Comparison of ENCODE assay signal across 10 cellular contexts in the genomic region with DNA sequence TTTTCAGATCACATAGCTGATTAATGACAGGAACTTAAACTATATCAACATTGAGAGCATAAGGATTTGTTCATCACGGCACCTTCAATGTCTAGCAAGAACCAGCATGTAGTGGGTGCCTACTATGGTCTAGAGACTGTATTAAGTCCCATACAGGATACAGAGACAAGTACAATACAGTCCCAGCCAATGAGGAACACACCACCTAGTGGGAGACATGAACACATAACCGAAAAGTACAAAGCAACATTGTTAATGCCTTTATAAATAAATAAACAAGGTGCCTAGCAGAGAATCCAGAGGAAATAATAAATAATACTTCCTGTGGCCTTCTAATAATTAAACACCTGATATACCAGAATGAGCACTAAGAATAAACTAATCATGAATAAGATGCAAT.
DNase-seq lines count a peak whose midpoint lies in the region; ATAC-seq and TF ChIP-seq lines count a peak whose summit lies in the region.
"Had no signal": no experiment of that assay in that cellular context is flagged by ENCODE, and none has a peak within 500 bp of the region (broad histone marks: within the 10 kb centered on the region; RNA-seq: fewer than 3 reads in every experiment).

No MANE protein-coding gene starts in this region.

- peaks cover 4% of the 10 kb centered on the region for H3K9me3 Mint-ChIP-seq in natural killer cell treated with Interleukin-12 subunit alpha and Interleukin-12 subunit beta and Interleukin-15 and Interleukin-18, amount 100 ng/mL, for 72 hours

- POLR2A ChIA-PET in Panc1 (lab: Charles Lee): no interaction called here

- peaks cover 4% of the 10 kb centered on the region for H3K27me3 ChIP-seq in Panc1 (ENCODE audit: control insufficient read depth, insufficient read depth, low read length)
- H3K27me3 ChIP-seq in right atrium auricular region: no peaks in the 10 kb centered on the region
- no peaks in the 10 kb centered on the region for H3K27me3 ChIP-seq in prostate gland (replicated peaks; ENCODE audit: insufficient read depth)
- H3K27me3 ChIP-seq: ascending aorta, tibial nerve had no signal

- H3K27me3 Mint-ChIP-seq in natural killer cell treated with Interleukin-12 subunit alpha and Interleukin-12 subunit beta and Interleukin-15 and Interleukin-18, amount 100 ng/mL, for 72 hours: no peaks in the 10 kb centered on the region

- WGBS in prostate gland: 49% methylated on average over 2 of the region's 2 CpGs

- no TSS peak for BruUV-seq in Panc1 (replicated peaks; lab: Mats Ljungman, UMichigan)

- ATAC-seq in Panc1 (no peak), GM21390 (IDR thresholded peaks at IDR 0.05; ENCODE audit: unreplicated experiment) (no peak)
- no peak for ATAC-seq in natural killer cell treated with Interleukin-12 subunit alpha and Interleukin-12 subunit beta and Interleukin-15 and Interleukin-18, amount 100 ng/mL, for 72 hours

- H3K4me1 ChIP-seq in Panc1 (ENCODE audit: control insufficient read depth, insufficient read depth, low read length) (no peaks in the 10 kb centered on the region), right atrium auricular region (no peaks in the 10 kb centered on the region), prostate gland (replicated peaks) (no peaks in the 10 kb centered on the region)
- H3K4me1 ChIP-seq: ascending aorta, tibial nerve had no signal

- H3K27ac Mint-ChIP-seq in natural killer cell treated with Interleukin-12 subunit alpha and Interleukin-12 subunit beta and Interleukin-15 and Interleukin-18, amount 100 ng/mL, for 72 hours: no peak overlapping the region

- H3K27ac ChIP-seq in 22Rv1: no peak overlapping the region
- H3K27ac ChIP-seq in Panc1 (ENCODE audit: low read length): no peak overlapping the region
- H3K27ac ChIP-seq in right atrium auricular region: no peak overlapping the region
- no peak overlapping the region for H3K27ac ChIP-seq in substantia nigra (ENCODE audit: low read depth, low read length, poor library complexity, severe bottlenecking)
- no peak overlapping the region for H3K27ac ChIP-seq in prostate gland
- H3K27ac ChIP-seq: ascending aorta, tibial nerve had no signal

- H3K9me3 ChIP-seq in Panc1 (ENCODE audit: control insufficient read depth, insufficient read depth, low read depth, low read length) (peaks cover 9% of the 10 kb centered on the region), right atrium auricular region (peaks cover 0 to 19% of the 10 kb centered on the region in 2 donors), prostate gland (no peaks in the 10 kb centered on the region)

- H3K4me3 ChIP-seq in Panc1 (ENCODE audit: low read depth in 2 of 2, low read length in 2 of 2): no peak overlapping the region
- no peak overlapping the region for H3K4me3 ChIP-seq in right atrium auricular region
- H3K4me3 ChIP-seq in prostate gland: no peak overlapping the region
- H3K4me3 ChIP-seq: ascending aorta, tibial nerve had no signal

- H3K4me1 Mint-ChIP-seq in natural killer cell treated with Interleukin-12 subunit alpha and Interleukin-12 subunit beta and Interleukin-15 and Interleukin-18, amount 100 ng/mL, for 72 hours (ENCODE audit: low read depth in 2 of 2): no peaks in the 10 kb centered on the region

- in situ Hi-C loops in Panc1 (cut with HindIII; ENCODE audit: low pct_unique_long_range_greater_than_20kb, low sequenced_read_pairs): no loop called here

- H3K36me3 Mint-ChIP-seq in natural killer cell treated with Interleukin-12 subunit alpha and Interleukin-12 subunit beta and Interleukin-15 and Interleukin-18, amount 100 ng/mL, for 72 hours: no peaks in the 10 kb centered on the region

- H3K4me3 Mint-ChIP-seq in natural killer cell treated with Interleukin-12 subunit alpha and Interleukin-12 subunit beta and Interleukin-15 and Interleukin-18, amount 100 ng/mL, for 72 hours: no peak overlapping the region

- no peak for TF ChIP-seq POLR2A in prostate gland (IDR thresholded peaks at IDR 0.05)

- CTCF ChIA-PET in Panc1 (lab: Charles Lee): no interaction called here

- no peaks in the 10 kb centered on the region for H3K36me3 ChIP-seq in Panc1 (ENCODE audit: control insufficient read depth, insufficient read depth, low read length)
- no peaks in the 10 kb centered on the region for H3K36me3 ChIP-seq in right atrium auricular region
- no peaks in the 10 kb centered on the region for H3K36me3 ChIP-seq in prostate gland
- H3K36me3 ChIP-seq: ascending aorta, tibial nerve had no signal

- TF ChIP-seq CTCF in 22Rv1 (IDR thresholded peaks at IDR 0.05) (peak; percentile 14; the same call in 1 of the 2 replicates), Panc1 (IDR thresholded peaks at IDR 0.05) (peak; percentile 27; the same call in 1 of the 2 replicates), right atrium auricular region (IDR thresholded peaks at IDR 0.05) (peak; percentile 13 to 51), prostate gland (IDR thresholded peaks at IDR 0.05) (peak in 1 of 4 experiments; percentile 10)

- intact Hi-C loops in Panc1 (cut with micrococcal nuclease; ENCODE audit: unreplicated experiment) (no loop called here), prostate gland (cut with DNase I) (no loop called here)

- peak; percentile 43 for DNase-seq in HT-29 (ENCODE audit: low spot score)
- no peak for DNase-seq in Panc1 (ENCODE audit: low read depth, low spot score)
- no peak for DNase-seq in right atrium auricular region (ENCODE audit: low spot score)
- DNase-seq in substantia nigra (lab: John Stamatoyannopoulos, UW): no peak
- no peak for DNase-seq in natural killer cell treated with Interleukin-12 subunit alpha and Interleukin-12 subunit beta and Interleukin-15 and Interleukin-18, amount 100 ng/mL, for 72 hours (ENCODE audit: low spot score)
- no peak for DNase-seq in prostate gland (ENCODE audit: low spot score)
